Comparison of ENCODE assay signal across 23 cellular contexts in the genomic region with DNA sequence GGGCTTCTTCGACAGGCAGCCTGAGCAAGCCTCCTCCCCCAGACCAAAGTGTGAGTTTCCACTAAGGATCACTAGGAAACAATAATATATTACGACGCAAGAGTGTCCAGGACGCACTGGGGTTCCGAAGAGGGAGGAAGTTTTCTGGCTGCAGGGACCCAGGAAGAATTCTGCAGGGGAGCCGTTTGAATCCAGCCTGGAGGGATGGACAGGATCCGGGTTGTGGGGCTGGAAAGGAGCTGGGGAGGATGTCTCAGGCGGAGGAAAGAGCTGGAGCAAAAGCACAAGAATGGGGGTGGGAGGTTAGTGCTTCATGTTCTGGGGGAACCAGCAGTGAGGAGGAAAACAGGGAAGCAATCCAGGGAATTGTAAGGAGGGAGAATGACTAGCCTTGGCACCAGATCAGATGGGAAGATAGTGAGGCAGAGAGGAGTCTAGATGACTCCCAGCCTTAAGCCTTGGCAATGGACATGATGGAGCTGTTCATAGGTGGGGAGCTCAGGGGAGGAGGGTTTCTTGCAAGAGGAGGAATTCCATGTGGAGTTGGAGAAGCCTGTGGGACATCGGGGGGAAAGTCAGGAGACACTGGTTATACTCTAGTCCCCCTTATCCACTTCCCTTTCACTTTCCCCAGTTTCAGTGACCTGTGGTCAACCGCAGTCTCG. TPM values are rescaled to one million over a fixed set of nuclear protein-coding genes. Genes with fewer than 3 reads are reported as not detected.
DNase-seq lines count a peak whose midpoint lies in the region; ATAC-seq, FAIRE-seq and TF ChIP-seq lines count a peak whose summit lies in the region.
"Had no signal": no experiment of that assay in that cellular context is flagged by ENCODE, and none has a peak within 500 bp of the region (broad histone marks: within the 10 kb centered on the region; RNA-seq: fewer than 3 reads in every experiment).

No MANE protein-coding gene starts in this region.

- peak overlapping the region in 1 of 2 donors; percentile 16 for H3K27ac ChIP-seq in coronary artery
- H3K27ac ChIP-seq: adrenal gland, dorsolateral prefrontal cortex, pancreas had no signal

- DNase-seq in CD1c-positive myeloid dendritic cell (ENCODE audit: extremely low spot score) (peak; percentile 40), GM12891 (ENCODE audit: insufficient read length, low spot score) (peak; percentile 3), coronary artery (ENCODE audit: low spot score) (peak; percentile 59), sciatic nerve (ENCODE audit: low spot score) (peak; percentile 47), T-helper 1 cell (no peak)
- no peak for DNase-seq in central memory CD4-positive, alpha-beta T cell
- DNase-seq: activated CD4-positive, alpha-beta T cell treated with anti-CD3 and anti-CD28 coated beads, Interleukin-2, amount 50 U/mL, for 1 hour; activated CD8-positive, alpha-beta memory T cell treated with anti-CD3 and anti-CD28 coated beads, Interleukin-2, amount 50 U/mL, for 48 hours; caudate nucleus; dorsolateral prefrontal cortex; foreskin melanocyte; HFFc6; hypothalamus; kidney; mesendoderm; naive thymus-derived CD8-positive, alpha-beta T cell; NCI-H1417; NCI-H524 treated with DMSO at 0.1 percent for 48 hours; pancreas had no signal

- TF ChIP-seq CTCF in coronary artery (IDR thresholded peaks at IDR 0.05), result no peak

- intact Hi-C loops in sciatic nerve (cut with DNase I), result no loop called here

- FAIRE-seq in GM12891 (lab: Jason Lieb, UNC), result no peak
- FAIRE-seq: HepG2, kidney, pancreas had no signal

- no peak overlapping the region for H3K4me3 ChIP-seq in coronary artery
- H3K4me3 ChIP-seq: adrenal gland, dorsolateral prefrontal cortex, pancreas had no signal

- ATAC-seq in sciatic nerve (peak; percentile 5), GM18861 (IDR thresholded peaks at IDR 0.05; ENCODE audit: unreplicated experiment) (no peak)
- ATAC-seq: HepG2; naive thymus-derived CD8-positive, alpha-beta T cell; stimulated activated memory B cell treated with anti-CD40 and anti-IgM and Interleukin-4, amounts not matched to agents 10 μg/mL and 1 μg/mL and 100 μg/mL, for 72 hours had no signal

- no peak for TF ChIP-seq POLR2A in GM12891 (IDR thresholded peaks at IDR 0.05; ENCODE audit: low read depth, low read length)

TF ChIP-seq in GM12891, 5 proteins besides CTCF, POLR2A, EP300 and RAD21:
- TF ChIP-seq POU2F2 (IDR thresholded peaks at IDR 0.05; ENCODE audit: low read depth, low read length), result no peak
- no peak for TF ChIP-seq POLR2AphosphoS5 (IDR thresholded peaks at IDR 0.05; ENCODE audit: low read depth, low read length)
- TF ChIP-seq SPI1 (IDR thresholded peaks at IDR 0.05; ENCODE audit: low read depth, low read length), result no peak
- no peak for TF ChIP-seq PAX5 (IDR thresholded peaks at IDR 0.05; ENCODE audit: insufficient read depth, low read length, severe bottlenecking)
- no peak for TF ChIP-seq TAF1 (IDR thresholded peaks at IDR 0.05; ENCODE audit: low read depth, low read length)

RNA-seq across cellular contexts. Expression of a gene that starts 26.6 kb away (rescaled TPM):
- polyA plus RNA-seq in GM12891 (2012; ENCODE audit: low read depth, missing spikeins), result 1.1 TPM
- total RNA-seq in sciatic nerve, result 291 TPM
- polyA plus RNA-seq: naive thymus-derived CD8-positive, alpha-beta T cell had no signal

RNA-seq across cellular contexts. Expression of a gene that starts 54.0 kb away (rescaled TPM):
- 0.95 TPM for polyA plus RNA-seq in GM12891 (2012; ENCODE audit: low read depth, missing spikeins)
- 17.0 TPM for total RNA-seq in sciatic nerve
- total RNA-seq: naive thymus-derived CD8-positive, alpha-beta T cell had no signal
- polyA plus RNA-seq: naive thymus-derived CD8-positive, alpha-beta T cell had no signal

Comparison
In these comparisons a context has a peak if more than half of its experiments do, and no peak if none do; other contexts are left out.
1. DNase-seq: peak in CD1c-positive myeloid dendritic cell (single experiment), GM12891 (single experiment), coronary artery (single experiment) and sciatic nerve (single experiment); none in central memory CD4-positive, alpha-beta T cell (single experiment) and T-helper 1 cell (0 of 5).